Comparison of ENCODE assay signal across 17 cellular contexts in the genomic region with DNA sequence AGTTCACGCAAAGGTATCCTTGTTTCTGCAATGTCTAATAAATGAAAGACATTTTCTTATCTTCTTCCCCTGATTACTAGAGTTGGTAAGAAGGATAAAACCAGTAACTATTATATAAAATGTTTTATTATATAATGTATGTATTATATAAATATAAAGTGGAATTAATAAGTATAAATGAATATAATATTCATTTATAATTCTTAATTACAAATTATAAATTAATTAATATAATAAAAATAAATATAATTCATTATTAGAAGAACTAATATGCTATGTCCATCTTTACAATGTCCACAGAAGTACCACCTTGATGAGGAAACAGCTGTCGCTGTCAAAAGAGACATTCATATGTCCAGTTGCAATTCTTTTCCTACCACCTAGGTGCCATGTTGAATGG.
A peak's percentile ranks its signal among the peaks of the same experiment; 100 is the strongest.
DNase-seq lines count a peak whose midpoint lies in the region; ATAC-seq, FAIRE-seq and TF ChIP-seq lines count a peak whose summit lies in the region.
"Had no signal": no experiment of that assay in that cellular context is flagged by ENCODE, and none has a peak within 500 bp of the region (broad histone marks: within the 10 kb centered on the region; RNA-seq: fewer than 3 reads in every experiment).

No MANE protein-coding gene starts in this region.

- WGBS in pancreas, 2 donors = 48 to 65% methylated on average over 2 of the region's 2 CpGs

- H3K4me3 ChIP-seq in BLaER1 (no peak overlapping the region), pancreas (no peak overlapping the region)
- H3K4me3 ChIP-seq: GM23338 had no signal

- H3K27me3 ChIP-seq in BLaER1 (no peaks in the 10 kb centered on the region), pancreas (no peaks in the 10 kb centered on the region)

- H3K4me1 ChIP-seq in BLaER1 = peaks cover 27% of the 10 kb centered on the region
- no peaks in the 10 kb centered on the region for H3K4me1 ChIP-seq in pancreas
- H3K4me1 ChIP-seq: Caco-2 had no signal

- peaks cover 8% of the 10 kb centered on the region; the same call in 1 of the 2 replicates for H3K9me3 ChIP-seq in BLaER1
- no peaks in the 10 kb centered on the region for H3K9me3 ChIP-seq in pancreas

- intact Hi-C loops in pancreas (cut with DNase I) = no loop called here

- DNase-seq in RCC 7860 (ENCODE audit: low spot score) (no peak), pancreas (no peak), islet precursor cell (no peak), RKO (ENCODE audit: low spot score) (no peak)
- DNase-seq in activated CD4-positive, alpha-beta T cell treated with anti-CD3 and anti-CD28 coated beads for 1 hour = no peak
- DNase-seq: 8988T; Caco-2; CD4-positive, alpha-beta T cell; DMS79; GF-D8; HCEC 1CT had no signal

- H3K4me2 ChIP-seq in BLaER1 = peak overlapping the region; percentile 52
- H3K4me2 ChIP-seq: GM23338 had no signal

- no peak for TF ChIP-seq CTCF in pancreas (IDR thresholded peaks at IDR 0.05)

- no peak overlapping the region for H3K27ac ChIP-seq in BLaER1
- H3K27ac ChIP-seq in pancreas = no peak overlapping the region
- H3K27ac ChIP-seq: C4-2B had no signal

- ATAC-seq in pancreas = no peak
- ATAC-seq: GM23338 had no signal

- no peaks in the 10 kb centered on the region for H4K20me1 ChIP-seq in BLaER1

- H3K9ac ChIP-seq in BLaER1 = no peak overlapping the region

- FAIRE-seq in RCC 7860 (lab: Jason Lieb, UNC) (peak; percentile 62), endometrium (lab: Jason Lieb, UNC) (peak; percentile 81), pancreas (lab: Jason Lieb, UNC) (peak; percentile 88)
- FAIRE-seq: D721Med, H54 had no signal

- H3K36me3 ChIP-seq in BLaER1 (no peaks in the 10 kb centered on the region), pancreas (no peaks in the 10 kb centered on the region)
